1 cellular context compared by ENCODE assay signal in the genomic region with DNA sequence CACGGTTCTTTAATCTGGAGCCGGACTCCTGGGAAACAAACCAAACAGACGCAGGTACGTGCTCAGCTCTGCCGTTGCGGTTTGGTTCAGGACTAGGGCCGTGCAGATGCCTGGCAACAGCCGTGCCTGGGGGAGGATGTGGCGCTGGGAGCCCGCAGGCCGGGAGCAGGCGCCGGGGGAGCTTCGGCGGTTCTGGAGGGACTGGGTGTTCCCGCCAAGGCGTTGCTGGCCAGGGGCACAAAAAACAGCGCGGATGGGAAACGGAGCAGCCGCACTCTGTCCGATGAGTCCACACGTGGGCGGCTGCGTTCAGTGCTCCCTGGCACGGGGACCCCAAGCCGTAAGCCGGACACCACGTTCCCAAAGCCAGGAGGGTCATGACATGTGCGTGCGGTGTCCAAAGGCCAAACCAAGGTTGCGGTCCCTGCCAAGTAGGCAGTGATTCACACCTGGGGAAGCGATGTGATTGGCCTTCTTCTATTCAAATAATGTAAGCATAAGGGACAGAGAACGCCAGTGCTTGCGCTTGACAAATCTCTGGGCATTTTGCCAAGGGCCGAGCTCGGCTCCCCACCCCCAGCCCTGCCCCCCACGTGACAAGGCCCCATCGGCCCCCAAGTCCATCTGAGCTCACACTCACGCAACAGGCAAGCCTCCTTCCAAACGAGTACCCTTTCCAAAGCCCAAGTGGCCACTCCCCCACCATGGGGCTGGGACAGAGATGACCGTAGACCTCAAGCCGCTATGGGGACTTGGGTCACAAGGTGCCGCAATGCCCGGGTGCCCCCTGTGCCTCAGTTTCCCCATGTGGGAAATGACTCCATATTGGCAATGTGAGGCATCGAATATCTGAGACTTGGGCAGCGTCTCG.
TF ChIP-seq lines count a peak whose summit lies in the region.

No MANE protein-coding gene starts in this region.

TF ChIP-seq in GM23338, 12 proteins besides CTCF, POLR2A, EP300 and RAD21 (continued from another document):
- TF ChIP-seq, protein P1, sequence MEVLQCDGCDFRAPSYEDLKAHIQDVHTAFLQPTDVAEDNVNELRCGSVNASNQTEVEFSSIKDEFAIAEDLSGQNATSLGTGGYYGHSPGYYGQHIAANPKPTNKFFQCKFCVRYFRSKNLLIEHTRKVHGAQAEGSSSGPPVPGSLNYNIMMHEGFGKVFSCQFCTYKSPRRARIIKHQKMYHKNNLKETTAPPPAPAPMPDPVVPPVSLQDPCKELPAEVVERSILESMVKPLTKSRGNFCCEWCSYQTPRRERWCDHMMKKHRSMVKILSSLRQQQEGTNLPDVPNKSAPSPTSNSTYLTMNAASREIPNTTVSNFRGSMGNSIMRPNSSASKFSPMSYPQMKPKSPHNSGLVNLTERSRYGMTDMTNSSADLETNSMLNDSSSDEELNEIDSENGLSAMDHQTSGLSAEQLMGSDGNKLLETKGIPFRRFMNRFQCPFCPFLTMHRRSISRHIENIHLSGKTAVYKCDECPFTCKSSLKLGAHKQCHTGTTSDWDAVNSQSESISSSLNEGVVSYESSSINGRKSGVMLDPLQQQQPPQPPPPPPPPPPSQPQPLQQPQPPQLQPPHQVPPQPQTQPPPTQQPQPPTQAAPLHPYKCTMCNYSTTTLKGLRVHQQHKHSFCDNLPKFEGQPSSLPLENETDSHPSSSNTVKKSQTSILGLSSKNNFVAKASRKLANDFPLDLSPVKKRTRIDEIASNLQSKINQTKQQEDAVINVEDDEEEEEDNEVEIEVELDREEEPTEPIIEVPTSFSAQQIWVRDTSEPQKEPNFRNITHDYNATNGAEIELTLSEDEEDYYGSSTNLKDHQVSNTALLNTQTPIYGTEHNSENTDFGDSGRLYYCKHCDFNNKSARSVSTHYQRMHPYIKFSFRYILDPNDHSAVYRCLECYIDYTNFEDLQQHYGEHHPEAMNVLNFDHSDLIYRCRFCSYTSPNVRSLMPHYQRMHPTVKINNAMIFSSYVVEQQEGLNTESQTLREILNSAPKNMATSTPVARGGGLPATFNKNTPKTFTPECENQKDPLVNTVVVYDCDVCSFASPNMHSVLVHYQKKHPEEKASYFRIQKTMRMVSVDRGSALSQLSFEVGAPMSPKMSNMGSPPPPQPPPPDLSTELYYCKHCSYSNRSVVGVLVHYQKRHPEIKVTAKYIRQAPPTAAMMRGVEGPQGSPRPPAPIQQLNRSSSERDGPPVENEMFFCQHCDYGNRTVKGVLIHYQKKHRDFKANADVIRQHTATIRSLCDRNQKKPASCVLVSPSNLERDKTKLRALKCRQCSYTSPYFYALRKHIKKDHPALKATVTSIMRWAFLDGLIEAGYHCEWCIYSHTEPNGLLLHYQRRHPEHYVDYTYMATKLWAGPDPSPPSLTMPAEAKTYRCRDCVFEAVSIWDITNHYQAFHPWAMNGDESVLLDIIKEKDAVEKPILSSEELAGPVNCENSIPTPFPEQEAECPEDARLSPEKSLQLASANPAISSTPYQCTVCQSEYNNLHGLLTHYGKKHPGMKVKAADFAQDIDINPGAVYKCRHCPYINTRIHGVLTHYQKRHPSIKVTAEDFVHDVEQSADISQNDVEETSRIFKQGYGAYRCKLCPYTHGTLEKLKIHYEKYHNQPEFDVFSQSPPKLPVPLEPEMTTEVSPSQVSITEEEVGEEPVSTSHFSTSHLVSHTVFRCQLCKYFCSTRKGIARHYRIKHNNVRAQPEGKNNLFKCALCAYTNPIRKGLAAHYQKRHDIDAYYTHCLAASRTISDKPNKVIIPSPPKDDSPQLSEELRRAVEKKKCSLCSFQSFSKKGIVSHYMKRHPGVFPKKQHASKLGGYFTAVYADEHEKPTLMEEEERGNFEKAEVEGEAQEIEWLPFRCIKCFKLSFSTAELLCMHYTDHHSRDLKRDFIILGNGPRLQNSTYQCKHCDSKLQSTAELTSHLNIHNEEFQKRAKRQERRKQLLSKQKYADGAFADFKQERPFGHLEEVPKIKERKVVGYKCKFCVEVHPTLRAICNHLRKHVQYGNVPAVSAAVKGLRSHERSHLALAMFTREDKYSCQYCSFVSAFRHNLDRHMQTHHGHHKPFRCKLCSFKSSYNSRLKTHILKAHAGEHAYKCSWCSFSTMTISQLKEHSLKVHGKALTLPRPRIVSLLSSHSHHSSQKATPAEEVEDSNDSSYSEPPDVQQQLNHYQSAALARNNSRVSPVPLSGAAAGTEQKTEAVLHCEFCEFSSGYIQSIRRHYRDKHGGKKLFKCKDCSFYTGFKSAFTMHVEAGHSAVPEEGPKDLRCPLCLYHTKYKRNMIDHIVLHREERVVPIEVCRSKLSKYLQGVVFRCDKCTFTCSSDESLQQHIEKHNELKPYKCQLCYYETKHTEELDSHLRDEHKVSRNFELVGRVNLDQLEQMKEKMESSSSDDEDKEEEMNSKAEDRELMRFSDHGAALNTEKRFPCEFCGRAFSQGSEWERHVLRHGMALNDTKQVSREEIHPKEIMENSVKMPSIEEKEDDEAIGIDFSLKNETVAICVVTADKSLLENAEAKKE (CRISPR knock-in tag; IDR thresholded peaks at IDR 0.05): no peak
- TF ChIP-seq ZNF331 (CRISPR knock-in tag; IDR thresholded peaks at IDR 0.05; ENCODE audit: low read depth) (no peak), POLR2AphosphoS5 (IDR thresholded peaks at IDR 0.05; ENCODE audit: low read depth) (no peak), ZNF114 (CRISPR knock-in tag; IDR thresholded peaks at IDR 0.05) (no peak)
